ENCODE assay signal across 16 cellular contexts in the genomic region with DNA sequence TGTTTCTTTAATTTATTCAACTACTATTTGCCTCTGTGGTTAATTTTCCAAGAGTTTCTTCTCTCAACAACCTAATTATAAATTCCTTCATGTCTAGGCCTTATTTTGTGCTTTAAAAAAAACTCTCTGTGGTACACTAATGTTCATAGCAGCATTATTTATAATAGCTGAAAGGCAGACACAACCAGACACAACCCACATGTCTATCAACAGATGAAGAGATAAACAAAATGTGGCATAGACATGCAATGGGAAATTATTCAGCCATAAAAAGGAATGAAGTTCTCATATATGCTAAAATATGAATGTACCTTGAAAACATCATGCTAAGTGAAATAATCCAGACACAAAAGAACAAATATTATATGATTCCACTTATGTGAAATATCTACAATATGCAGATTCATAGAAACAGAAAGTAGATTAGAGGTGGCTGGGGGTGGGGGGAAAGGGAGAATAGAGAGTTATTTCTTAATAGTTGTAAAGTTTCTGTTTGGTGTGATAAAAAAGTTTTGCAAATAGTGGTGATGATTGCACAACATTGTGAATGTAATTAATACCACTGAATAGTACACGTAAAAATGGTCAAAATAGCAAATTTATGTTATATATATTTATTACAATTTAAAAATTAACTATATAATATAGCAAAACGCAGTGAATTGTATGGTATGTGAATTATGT.
"Had no signal": no experiment of that assay in that cellular context is flagged by ENCODE, and none has a peak within 500 bp of the region (broad histone marks: within the 10 kb centered on the region; RNA-seq: fewer than 3 reads in every experiment).

No MANE protein-coding gene starts in this region.

- H3K4me1 ChIP-seq: ascending aorta, suprapubic skin had no signal

- H3K27ac ChIP-seq: ascending aorta, esophagus squamous epithelium, left ventricle myocardium inferior, suprapubic skin had no signal

- DNase-seq: activated CD4-positive, alpha-beta memory T cell treated with anti-CD3 and anti-CD28 coated beads, Interleukin-2, amount 10 ng/mL, durations not matched to agents 7 days and 5 days; activated gamma-delta T cell treated with Interleukin-2 at 50 U/mL for 16 hours; activated naive CD8-positive, alpha-beta T cell treated with anti-CD3 and anti-CD28 coated beads for 36 hours; activated T-cell treated with anti-CD3 and anti-CD28 coated beads, Interleukin-2, amount 50 U/mL, for 48 hours; esophagus squamous epithelium; foreskin melanocyte; left ventricle myocardium inferior; mesendoderm; nephron progenitor cell; stimulated activated CD4-positive, alpha-beta T cell treated with anti-CD3 and anti-CD28 coated beads, Interleukin-4, amount 100 ng/mL, for 1 hour; stimulated activated CD8-positive, alpha-beta memory T cell treated with anti-CD3 and anti-CD28 coated beads, Interleukin-4, amount 100 ng/mL, for 48 hours; stimulated activated naive CD8-positive, alpha-beta T cell treated with anti-CD3 and anti-CD28 coated beads, Interleukin-15, Interleukin-2, amounts not matched to agents 100 U/mL and 50 U/mL, for 24 hours; T-helper 9 cell had no signal

- H3K27me3 Mint-ChIP-seq: type B pancreatic cell had no signal

- H3K4me3 Mint-ChIP-seq: activated CD4-positive, alpha-beta memory T cell treated with anti-CD3 and anti-CD28 coated beads, Interleukin-2, amount 10 ng/mL, durations not matched to agents 7 days and 5 days; activated naive CD8-positive, alpha-beta T cell treated with anti-CD3 and anti-CD28 coated beads for 36 hours; nephron progenitor cell; type B pancreatic cell had no signal

- H3K4me1 Mint-ChIP-seq: activated naive CD8-positive, alpha-beta T cell treated with anti-CD3 and anti-CD28 coated beads for 36 hours; nephron progenitor cell had no signal

- H3K27ac Mint-ChIP-seq: activated CD4-positive, alpha-beta memory T cell treated with anti-CD3 and anti-CD28 coated beads, Interleukin-2, amount 10 ng/mL, durations not matched to agents 7 days and 5 days; activated naive CD8-positive, alpha-beta T cell treated with anti-CD3 and anti-CD28 coated beads for 36 hours; nephron progenitor cell; type B pancreatic cell had no signal

- H3K36me3 Mint-ChIP-seq: type B pancreatic cell had no signal

- H3K27me3 ChIP-seq: ascending aorta, esophagus squamous epithelium, suprapubic skin had no signal

- H3K4me3 ChIP-seq: ascending aorta, esophagus squamous epithelium, left ventricle myocardium inferior, suprapubic skin had no signal

- ATAC-seq: stimulated activated naive CD8-positive, alpha-beta T cell treated with anti-CD3 and anti-CD28 coated beads, Interleukin-15, Interleukin-2, amounts not matched to agents 100 U/mL and 50 U/mL, for 24 hours had no signal

- H3K36me3 ChIP-seq: ascending aorta, esophagus squamous epithelium, suprapubic skin had no signal
